ENCODE assay signal across 2 cellular contexts in genomic region chr5:109688647-109688998, GRCh38.
TF ChIP-seq lines count a peak whose summit lies in the region.

No MANE protein-coding gene starts in this region.

TF ChIP-seq in HEK293, 187 proteins besides CTCF, POLR2A, EP300 and RAD21 (continued from another document and continues in another):
- no peak for TF ChIP-seq ZNF639 (tag by site-specific recombination; IDR thresholded peaks at IDR 0.05)
- TF ChIP-seq ZNF155 (tag by site-specific recombination; IDR thresholded peaks at IDR 0.05), result no peak
- TF ChIP-seq SCRT2 (tag by site-specific recombination; IDR thresholded peaks at IDR 0.05), result no peak
- no peak for TF ChIP-seq OSR2 (tag by site-specific recombination; IDR thresholded peaks at IDR 0.05)
- TF ChIP-seq BCL6B (tag by site-specific recombination; IDR thresholded peaks at IDR 0.05), result no peak
- no peak for TF ChIP-seq SCRT1 (tag by site-specific recombination; IDR thresholded peaks at IDR 0.05; ENCODE audit: borderline replicate concordance)
- TF ChIP-seq MZF1 (tag by site-specific recombination; IDR thresholded peaks at IDR 0.05; ENCODE audit: borderline replicate concordance), result no peak
- peak; percentile 75 for TF ChIP-seq ZNF654 (tag by site-specific recombination; IDR thresholded peaks at IDR 0.05; ENCODE audit: low read depth)
- TF ChIP-seq ZNF341 (tag by site-specific recombination; IDR thresholded peaks at IDR 0.05; ENCODE audit: low read depth), result no peak
- peak; percentile 3; the same call in 1 of the 2 replicates for TF ChIP-seq ZEB2 (tag by site-specific recombination; IDR thresholded peaks at IDR 0.05)
- no peak for TF ChIP-seq ZNF560 (tag by site-specific recombination; IDR thresholded peaks at IDR 0.05; ENCODE audit: borderline replicate concordance)
- 0 out of 2 replicates have a peak, but pooled peaks have one; percentile 33 for TF ChIP-seq TSHZ1 (tag by site-specific recombination; IDR thresholded peaks at IDR 0.05; ENCODE audit: borderline replicate concordance)
- TF ChIP-seq FEZF1 (tag by site-specific recombination; IDR thresholded peaks at IDR 0.05), result peak; percentile 73
- no peak for TF ChIP-seq KLF10 (tag by site-specific recombination; IDR thresholded peaks at IDR 0.05)
- TF ChIP-seq ZNF792 (tag by site-specific recombination; IDR thresholded peaks at IDR 0.05), result no peak
- TF ChIP-seq BCL11A (tag by site-specific recombination; IDR thresholded peaks at IDR 0.05; ENCODE audit: low read depth), result no peak
- peak; percentile 63; the same call in 1 of the 2 replicates for TF ChIP-seq PRDM4 (tag by site-specific recombination; IDR thresholded peaks at IDR 0.05)
- TF ChIP-seq ZNF623 (tag by site-specific recombination; IDR thresholded peaks at IDR 0.05), result no peak; the same call in 1 of the 2 replicates
- TF ChIP-seq KLF9 (tag by site-specific recombination; IDR thresholded peaks at IDR 0.05; ENCODE audit: low read depth), result no peak

TF ChIP-seq in K562, 482 proteins besides CTCF, POLR2A, EP300 and RAD21 (continued from another document and continues in another):
- TF ChIP-seq ZNF280A (IDR thresholded peaks at IDR 0.05; ENCODE audit: low read depth, partially characterized antibody), result peak; percentile 56
- TF ChIP-seq TRIM24 (IDR thresholded peaks at IDR 0.05), result peak; percentile 41 to 62; a peak in 2 of 4 replicates
- TF ChIP-seq KDM1A (IDR thresholded peaks at IDR 0.05), result peak in 1 of 2 experiments; percentile 50; a peak in 1 of 4 replicates
- no peak for TF ChIP-seq RUNX1 (IDR thresholded peaks at IDR 0.05; ENCODE audit: low read depth)
- TF ChIP-seq ZNF57 (CRISPR knock-in tag; IDR thresholded peaks at IDR 0.05), result no peak
- TF ChIP-seq BRD9 (IDR thresholded peaks at IDR 0.05; ENCODE audit: low read depth, partially characterized antibody), result peak; percentile 67
- TF ChIP-seq PML (IDR thresholded peaks at IDR 0.05; ENCODE audit: low read length), result peak; percentile 7; the same call in 1 of the 2 replicates
- peak; percentile 50 for TF ChIP-seq ZNF766 (CRISPR knock-in tag; conservative IDR thresholded peaks at IDR 0.05)
- no peak for TF ChIP-seq JUND (IDR thresholded peaks at IDR 0.05; ENCODE audit: borderline replicate concordance, low read depth, low read length)
- 0 out of 3 replicates have a peak, but pooled peaks have one; percentile 11 for TF ChIP-seq JUND (tag; IDR thresholded peaks at IDR 0.05; ENCODE audit: borderline replicate concordance, low read depth, low read length)
- TF ChIP-seq MLLT1 (IDR thresholded peaks at IDR 0.05), result 0 out of 4 replicates have a peak, but pooled peaks of 1 of the 2 experiments have one; percentile 15
- TF ChIP-seq HDAC2 (IDR thresholded peaks at IDR 0.05), result peak; percentile 37; the same call in 1 of the 2 replicates
- TF ChIP-seq ZNF551 (CRISPR knock-in tag; IDR thresholded peaks at IDR 0.05), result no peak
- TF ChIP-seq GATA2 (CRISPR knock-in tag; IDR thresholded peaks at IDR 0.05), result 0 out of 2 replicates have a peak, but pooled peaks have one; percentile 12
- no peak for TF ChIP-seq ZNF444 (CRISPR knock-in tag; IDR thresholded peaks at IDR 0.05)
- peak; percentile 22; the same call in 1 of the 2 replicates for TF ChIP-seq NFIC (IDR thresholded peaks at IDR 0.05)
- TF ChIP-seq NBN (IDR thresholded peaks at IDR 0.05; ENCODE audit: low read depth), result peak; percentile 89
- TF ChIP-seq ZNF699 (CRISPR knock-in tag; IDR thresholded peaks at IDR 0.05; ENCODE audit: insufficient replicate concordance), result peak; percentile 51
- no peak for TF ChIP-seq KAT7 (CRISPR knock-in tag; IDR thresholded peaks at IDR 0.05; ENCODE audit: borderline replicate concordance)
- peak; percentile 75 for TF ChIP-seq CHD4 (IDR thresholded peaks at IDR 0.05; ENCODE audit: insufficient read depth, insufficient replicate concordance, low read depth, low read length, poor library complexity, severe bottlenecking)
- TF ChIP-seq PBX2 (CRISPR knock-in tag; IDR thresholded peaks at IDR 0.05; ENCODE audit: low read depth), result no peak; the same call in 1 of the 2 replicates
- peak; percentile 95 for TF ChIP-seq PBX2 (tag; conservative IDR thresholded peaks at IDR 0.05; ENCODE audit: low read depth)
- 0 out of 2 replicates have a peak, but pooled peaks have one; percentile 44 for TF ChIP-seq ZBTB2 (IDR thresholded peaks at IDR 0.05)
- TF ChIP-seq CREB5 (CRISPR knock-in tag; IDR thresholded peaks at IDR 0.05), result no peak
- TF ChIP-seq RBM25 (IDR thresholded peaks at IDR 0.05; ENCODE audit: low read depth, low read length, severe bottlenecking), result peak; percentile 51
- no peak for TF ChIP-seq HMGXB4 (CRISPR knock-in tag; IDR thresholded peaks at IDR 0.05)
- peak; percentile 97 for TF ChIP-seq MEIS2 (IDR thresholded peaks at IDR 0.05; ENCODE audit: partially characterized antibody)
- no peak for TF ChIP-seq ZNF609 (CRISPR knock-in tag; IDR thresholded peaks at IDR 0.05; ENCODE audit: borderline replicate concordance)
- peak in 1 of 2 experiments; percentile 95; a peak in 2 of 3 replicates for TF ChIP-seq CBX3 (IDR thresholded peaks at IDR 0.05; ENCODE audit: borderline replicate concordance in 1 of 2, low read length in 2 of 2)
- TF ChIP-seq ZEB2 (IDR thresholded peaks at IDR 0.05), result 0 out of 2 replicates have a peak, but pooled peaks have one; percentile 34
- peak; percentile 64; the same call in 1 of the 2 replicates for TF ChIP-seq CC2D1A (IDR thresholded peaks at IDR 0.05)
- TF ChIP-seq PKNOX1 (IDR thresholded peaks at IDR 0.05), result peak; percentile 94
- 0 out of 4 replicates have a peak, but pooled peaks of 1 of the 2 experiments have one; percentile 2 for TF ChIP-seq RCOR1 (IDR thresholded peaks at IDR 0.05; ENCODE audit: borderline replicate concordance in 1 of 2, low read depth in 2 of 2, low read length in 2 of 2)
- TF ChIP-seq STAG1 (CRISPR knock-in tag; IDR thresholded peaks at IDR 0.05; ENCODE audit: borderline replicate concordance), result peak; percentile 21; the same call in 1 of the 2 replicates
- TF ChIP-seq FOXK2 (conservative IDR thresholded peaks at IDR 0.05 in 1 of 2, IDR thresholded peaks at IDR 0.05 in 1 of 2; ENCODE audit: low read depth in 2 of 2), result peak in 1 of 2 experiments; percentile 18; a peak in 1 of 4 replicates
- 0 out of 2 replicates have a peak, but pooled peaks have one; percentile 17 for TF ChIP-seq CEBPB (tag; IDR thresholded peaks at IDR 0.05)
